In the genomic region with DNA sequence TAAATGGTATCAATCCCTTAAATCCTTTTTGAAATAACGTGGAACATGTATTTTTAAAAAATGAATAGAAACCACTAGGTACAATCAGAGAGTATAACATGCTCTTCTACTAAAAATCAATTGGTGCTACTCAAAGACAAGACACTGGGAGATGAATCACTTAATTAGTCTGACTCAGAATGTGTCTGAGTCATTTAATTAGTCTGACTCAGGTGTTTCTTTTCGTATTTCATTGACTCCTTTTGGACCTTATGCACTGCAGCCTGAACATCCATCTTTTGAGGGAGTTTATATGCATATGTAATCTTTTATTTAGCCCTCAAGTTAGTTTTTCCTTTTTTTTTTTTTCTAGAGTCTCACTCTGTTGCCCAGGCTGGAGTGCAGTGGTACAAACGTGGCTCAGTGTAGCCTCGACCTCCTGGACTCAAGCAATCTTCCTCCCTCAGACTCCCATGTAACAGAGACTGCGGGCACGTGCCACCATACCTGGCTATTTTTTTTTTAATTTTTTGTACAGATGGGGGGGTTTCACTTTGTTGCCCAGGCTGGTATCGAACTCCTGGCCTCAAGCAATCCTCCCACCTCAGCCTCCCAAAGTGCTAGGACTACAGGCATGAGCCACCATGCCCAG, we compare ENCODE assay signal across 8 cellular contexts. TPM values are rescaled to one million over a fixed set of nuclear protein-coding genes. Genes with fewer than 3 reads are reported as not detected.
DNase-seq lines count a peak whose midpoint lies in the region; ATAC-seq and TF ChIP-seq lines count a peak whose summit lies in the region.

No MANE protein-coding gene starts in this region.

- no peak overlapping the region for H3K27ac ChIP-seq in HEK293 (ENCODE audit: extremely low read depth, low read depth, low read length)

- CTCF ChIA-PET in HEK293 (lab: Yijun Ruan, JAX): interaction anchor here (0.6 kb wide), 1 partner anchor 9 kb away, joined by 3 read pairs; no protein-coding TSS in a partner anchor

- TF ChIP-seq CTCF in GM06990 (IDR thresholded peaks at IDR 0.05; ENCODE audit: insufficient read depth, low read length, poor library complexity, severe bottlenecking): no peak
- no peak for TF ChIP-seq CTCF in HEK293 (tag by site-specific recombination; IDR thresholded peaks at IDR 0.05)

- H3K36me3 ChIP-seq in GM06990 (ENCODE audit: control insufficient read depth, insufficient read depth, low read length) (no peaks in the 10 kb centered on the region), HEK293 (ENCODE audit: control insufficient read depth in 2 of 2, insufficient read depth in 1 of 2, low read length in 2 of 2) (peaks cover 7 to 23% of the 10 kb centered on the region in 2 experiments)

- DNase-seq in GM06990 (ENCODE audit: extremely low read depth, insufficient read length) (peak; percentile 28), RPMI7951 (ENCODE audit: low read depth) (peak; percentile 89), kidney glomerular epithelial cell (lab: John Stamatoyannopoulos, UW) (peak; percentile 82), DMS79 (lab: John Stamatoyannopoulos, UW) (no peak), G401 (ENCODE audit: low spot score) (no peak), DMS 273 treated with DMSO at 0.1 percent for 48 hours (lab: John Stamatoyannopoulos, UW) (no peak)

- H3K9me3 ChIP-seq in HEK293 (ENCODE audit: control insufficient read depth, insufficient read depth, low read depth, low read length): no peaks in the 10 kb centered on the region

- H3K4me3 ChIP-seq in GM06990 (replicated peaks; ENCODE audit: low read depth, low read length): no peak overlapping the region
- no peak overlapping the region for H3K4me3 ChIP-seq in HEK293 (ENCODE audit: low read depth, low read length)

- in situ Hi-C loops in G401 (cut with HindIII; ENCODE audit: low sequenced_read_pairs): no loop called here

- POLR2A ChIA-PET in HEK293 (lab: Yijun Ruan, JAX): no interaction called here

- no peaks in the 10 kb centered on the region for H3K27me3 ChIP-seq in GM06990 (replicated peaks; ENCODE audit: control insufficient read depth, insufficient read depth, low read length)

- no peaks in the 10 kb centered on the region for H3K4me1 ChIP-seq in HEK293 (ENCODE audit: control insufficient read depth, insufficient read depth, low read length)

- no peak for ATAC-seq in GM21528 (IDR thresholded peaks at IDR 0.05; ENCODE audit: low FRiP score, unreplicated experiment)

TF ChIP-seq in HEK293, 187 proteins besides CTCF, POLR2A, EP300 and RAD21 (continues in another document):
- TF ChIP-seq, protein P1, sequence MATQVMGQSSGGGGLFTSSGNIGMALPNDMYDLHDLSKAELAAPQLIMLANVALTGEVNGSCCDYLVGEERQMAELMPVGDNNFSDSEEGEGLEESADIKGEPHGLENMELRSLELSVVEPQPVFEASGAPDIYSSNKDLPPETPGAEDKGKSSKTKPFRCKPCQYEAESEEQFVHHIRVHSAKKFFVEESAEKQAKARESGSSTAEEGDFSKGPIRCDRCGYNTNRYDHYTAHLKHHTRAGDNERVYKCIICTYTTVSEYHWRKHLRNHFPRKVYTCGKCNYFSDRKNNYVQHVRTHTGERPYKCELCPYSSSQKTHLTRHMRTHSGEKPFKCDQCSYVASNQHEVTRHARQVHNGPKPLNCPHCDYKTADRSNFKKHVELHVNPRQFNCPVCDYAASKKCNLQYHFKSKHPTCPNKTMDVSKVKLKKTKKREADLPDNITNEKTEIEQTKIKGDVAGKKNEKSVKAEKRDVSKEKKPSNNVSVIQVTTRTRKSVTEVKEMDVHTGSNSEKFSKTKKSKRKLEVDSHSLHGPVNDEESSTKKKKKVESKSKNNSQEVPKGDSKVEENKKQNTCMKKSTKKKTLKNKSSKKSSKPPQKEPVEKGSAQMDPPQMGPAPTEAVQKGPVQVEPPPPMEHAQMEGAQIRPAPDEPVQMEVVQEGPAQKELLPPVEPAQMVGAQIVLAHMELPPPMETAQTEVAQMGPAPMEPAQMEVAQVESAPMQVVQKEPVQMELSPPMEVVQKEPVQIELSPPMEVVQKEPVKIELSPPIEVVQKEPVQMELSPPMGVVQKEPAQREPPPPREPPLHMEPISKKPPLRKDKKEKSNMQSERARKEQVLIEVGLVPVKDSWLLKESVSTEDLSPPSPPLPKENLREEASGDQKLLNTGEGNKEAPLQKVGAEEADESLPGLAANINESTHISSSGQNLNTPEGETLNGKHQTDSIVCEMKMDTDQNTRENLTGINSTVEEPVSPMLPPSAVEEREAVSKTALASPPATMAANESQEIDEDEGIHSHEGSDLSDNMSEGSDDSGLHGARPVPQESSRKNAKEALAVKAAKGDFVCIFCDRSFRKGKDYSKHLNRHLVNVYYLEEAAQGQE (tag by site-specific recombination; IDR thresholded peaks at IDR 0.05): no peak
- TF ChIP-seq, protein P2, sequence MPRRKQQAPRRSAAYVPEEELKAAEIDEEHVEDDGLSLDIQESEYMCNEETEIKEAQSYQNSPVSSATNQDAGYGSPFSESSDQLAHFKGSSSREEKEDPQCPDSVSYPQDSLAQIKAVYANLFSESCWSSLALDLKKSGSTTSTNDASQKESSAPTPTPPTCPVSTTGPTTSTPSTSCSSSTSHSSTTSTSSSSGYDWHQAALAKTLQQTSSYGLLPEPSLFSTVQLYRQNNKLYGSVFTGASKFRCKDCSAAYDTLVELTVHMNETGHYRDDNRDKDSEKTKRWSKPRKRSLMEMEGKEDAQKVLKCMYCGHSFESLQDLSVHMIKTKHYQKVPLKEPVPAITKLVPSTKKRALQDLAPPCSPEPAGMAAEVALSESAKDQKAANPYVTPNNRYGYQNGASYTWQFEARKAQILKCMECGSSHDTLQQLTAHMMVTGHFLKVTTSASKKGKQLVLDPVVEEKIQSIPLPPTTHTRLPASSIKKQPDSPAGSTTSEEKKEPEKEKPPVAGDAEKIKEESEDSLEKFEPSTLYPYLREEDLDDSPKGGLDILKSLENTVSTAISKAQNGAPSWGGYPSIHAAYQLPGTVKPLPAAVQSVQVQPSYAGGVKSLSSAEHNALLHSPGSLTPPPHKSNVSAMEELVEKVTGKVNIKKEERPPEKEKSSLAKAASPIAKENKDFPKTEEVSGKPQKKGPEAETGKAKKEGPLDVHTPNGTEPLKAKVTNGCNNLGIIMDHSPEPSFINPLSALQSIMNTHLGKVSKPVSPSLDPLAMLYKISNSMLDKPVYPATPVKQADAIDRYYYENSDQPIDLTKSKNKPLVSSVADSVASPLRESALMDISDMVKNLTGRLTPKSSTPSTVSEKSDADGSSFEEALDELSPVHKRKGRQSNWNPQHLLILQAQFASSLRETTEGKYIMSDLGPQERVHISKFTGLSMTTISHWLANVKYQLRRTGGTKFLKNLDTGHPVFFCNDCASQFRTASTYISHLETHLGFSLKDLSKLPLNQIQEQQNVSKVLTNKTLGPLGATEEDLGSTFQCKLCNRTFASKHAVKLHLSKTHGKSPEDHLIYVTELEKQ (tag by site-specific recombination; IDR thresholded peaks at IDR 0.05; ENCODE audit: borderline replicate concordance): 0 out of 2 replicates have a peak, but pooled peaks have one; percentile 17
- TF ChIP-seq, protein P3, sequence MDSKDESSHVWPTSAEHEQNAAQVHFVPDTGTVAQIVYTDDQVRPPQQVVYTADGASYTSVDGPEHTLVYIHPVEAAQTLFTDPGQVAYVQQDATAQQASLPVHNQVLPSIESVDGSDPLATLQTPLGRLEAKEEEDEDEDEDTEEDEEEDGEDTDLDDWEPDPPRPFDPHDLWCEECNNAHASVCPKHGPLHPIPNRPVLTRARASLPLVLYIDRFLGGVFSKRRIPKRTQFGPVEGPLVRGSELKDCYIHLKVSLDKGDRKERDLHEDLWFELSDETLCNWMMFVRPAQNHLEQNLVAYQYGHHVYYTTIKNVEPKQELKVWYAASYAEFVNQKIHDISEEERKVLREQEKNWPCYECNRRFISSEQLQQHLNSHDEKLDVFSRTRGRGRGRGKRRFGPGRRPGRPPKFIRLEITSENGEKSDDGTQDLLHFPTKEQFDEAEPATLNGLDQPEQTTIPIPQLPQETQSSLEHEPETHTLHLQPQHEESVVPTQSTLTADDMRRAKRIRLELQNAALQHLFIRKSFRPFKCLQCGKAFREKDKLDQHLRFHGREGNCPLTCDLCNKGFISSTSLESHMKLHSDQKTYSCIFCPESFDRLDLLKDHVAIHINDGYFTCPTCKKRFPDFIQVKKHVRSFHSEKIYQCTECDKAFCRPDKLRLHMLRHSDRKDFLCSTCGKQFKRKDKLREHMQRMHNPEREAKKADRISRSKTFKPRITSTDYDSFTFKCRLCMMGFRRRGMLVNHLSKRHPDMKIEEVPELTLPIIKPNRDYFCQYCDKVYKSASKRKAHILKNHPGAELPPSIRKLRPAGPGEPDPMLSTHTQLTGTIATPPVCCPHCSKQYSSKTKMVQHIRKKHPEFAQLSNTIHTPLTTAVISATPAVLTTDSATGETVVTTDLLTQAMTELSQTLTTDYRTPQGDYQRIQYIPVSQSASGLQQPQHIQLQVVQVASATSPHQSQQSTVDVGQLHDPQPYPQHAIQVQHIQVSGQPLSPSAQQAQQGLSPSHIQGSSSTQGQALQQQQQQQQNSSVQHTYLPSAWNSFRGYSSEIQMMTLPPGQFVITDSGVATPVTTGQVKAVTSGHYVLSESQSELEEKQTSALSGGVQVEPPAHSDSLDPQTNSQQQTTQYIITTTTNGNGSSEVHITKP (tag by site-specific recombination; IDR thresholded peaks at IDR 0.05): no peak
- TF ChIP-seq ZNF707 (tag by site-specific recombination; IDR thresholded peaks at IDR 0.05): no peak
- 0 out of 2 replicates have a peak, but pooled peaks have one; percentile 19 for TF ChIP-seq ZNF366 (tag by site-specific recombination; conservative IDR thresholded peaks at IDR 0.05)
- TF ChIP-seq, protein P4, sequence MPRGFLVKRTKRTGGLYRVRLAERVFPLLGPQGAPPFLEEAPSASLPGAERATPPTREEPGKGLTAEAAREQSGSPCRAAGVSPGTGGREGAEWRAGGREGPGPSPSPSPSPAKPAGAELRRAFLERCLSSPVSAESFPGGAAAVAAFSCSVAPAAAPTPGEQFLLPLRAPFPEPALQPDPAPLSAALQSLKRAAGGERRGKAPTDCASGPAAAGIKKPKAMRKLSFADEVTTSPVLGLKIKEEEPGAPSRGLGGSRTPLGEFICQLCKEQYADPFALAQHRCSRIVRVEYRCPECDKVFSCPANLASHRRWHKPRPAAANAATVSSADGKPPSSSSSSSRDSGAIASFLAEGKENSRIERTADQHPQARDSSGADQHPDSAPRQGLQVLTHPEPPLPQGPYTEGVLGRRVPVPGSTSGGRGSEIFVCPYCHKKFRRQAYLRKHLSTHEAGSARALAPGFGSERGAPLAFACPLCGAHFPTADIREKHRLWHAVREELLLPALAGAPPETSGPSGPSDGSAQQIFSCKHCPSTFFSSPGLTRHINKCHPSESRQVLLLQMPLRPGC (tag by site-specific recombination; IDR thresholded peaks at IDR 0.05): 0 out of 2 replicates have a peak, but pooled peaks have one; percentile 21
- TF ChIP-seq ZNF184 (tag by site-specific recombination; IDR thresholded peaks at IDR 0.05): 0 out of 2 replicates have a peak, but pooled peaks have one; percentile 21
- no peak for TF ChIP-seq ZNF843 (tag by site-specific recombination; IDR thresholded peaks at IDR 0.05)
- peak; percentile 39; the same call in 1 of the 2 replicates for TF ChIP-seq SP7 (tag by site-specific recombination; IDR thresholded peaks at IDR 0.05)

RNA-seq across cellular contexts. Expression of a gene that starts 26.5 kb away (rescaled TPM):
- total RNA-seq in RPMI7951 (2014; rRNA removed; shearing (Covaris generic)): 45.6 and 53.2 TPM in 2 replicates
- 14.7 and 24.2 TPM in 2 replicates for total RNA-seq in G401 (2014; rRNA removed; shearing (Covaris generic))

Comparison
In these comparisons a context has a peak if more than half of its experiments do, and no peak if none do; other contexts are left out.
1. DNase-seq: peak in GM06990 (single experiment), RPMI7951 (single experiment) and kidney glomerular epithelial cell (single experiment); none in DMS79 (single experiment), G401 (single experiment) and DMS 273 treated with DMSO at 0.1 percent for 48 hours (single experiment).